Comparison of ENCODE assay signal across 28 cellular contexts in genomic region chr18:11572201-11572600, GRCh38. TPM values are rescaled to one million over a fixed set of nuclear protein-coding genes. Genes with fewer than 3 reads are reported as not detected.
"Had no signal": no experiment of that assay in that cellular context is flagged by ENCODE, and none has a peak within 500 bp of the region (broad histone marks: within the 10 kb centered on the region; RNA-seq: fewer than 3 reads in every experiment).

No MANE protein-coding gene starts in this region.

- H3K4me3 ChIP-seq: K562 had no signal

- H3K27ac Mint-ChIP-seq: IgD-negative memory B cell had no signal

- DNase-seq: Kasumi-1; MV-4-11; NCI-H1048; NCI-H1105; NCI-H1417; NCI-H1436 treated with DMSO at 0.1 percent for 48 hours; NCI-H1694; NCI-H187 treated with DMSO at 0.1 percent for 48 hours; NCI-H2029 treated with DMSO at 0.1 percent for 48 hours; NCI-H2171; NCI-H226; NCI-H446; NCI-H510A; NCI-H524 treated with DMSO at 0.1 percent for 48 hours; NCI-H69; NCI-H774; NK-92 treated with Interleukin-12 subunit alpha and Interleukin-12 subunit beta, amount 100 ng/mL, for 24 hours; PC-3; SHP77 had no signal

- H3K9me3 Mint-ChIP-seq: IgD-negative memory B cell had no signal

- H3K36me3 Mint-ChIP-seq: IgD-negative memory B cell had no signal

- H3K9ac ChIP-seq: KMS-11 had no signal

- ATAC-seq: K562, Panc1, PC-3, SK-N-SH treated with all-trans-retinoic acid at 6 μM for 48 hours had no signal

- H3K4me2 ChIP-seq: KMS-11 had no signal

- H3K27ac ChIP-seq: HL-60, KMS-11, RWPE1 had no signal

RNA-seq across cellular contexts. Expression of gene SLC35G4, which starts 37.2 kb away (rescaled TPM):
- total RNA-seq: K562, MCF 10A, OCI-LY7, PC-3 had no signal
- polyA plus RNA-seq: IgD-negative memory B cell, K562 had no signal
